Comparison of ENCODE assay signal across 10 cellular contexts in the genomic region with DNA sequence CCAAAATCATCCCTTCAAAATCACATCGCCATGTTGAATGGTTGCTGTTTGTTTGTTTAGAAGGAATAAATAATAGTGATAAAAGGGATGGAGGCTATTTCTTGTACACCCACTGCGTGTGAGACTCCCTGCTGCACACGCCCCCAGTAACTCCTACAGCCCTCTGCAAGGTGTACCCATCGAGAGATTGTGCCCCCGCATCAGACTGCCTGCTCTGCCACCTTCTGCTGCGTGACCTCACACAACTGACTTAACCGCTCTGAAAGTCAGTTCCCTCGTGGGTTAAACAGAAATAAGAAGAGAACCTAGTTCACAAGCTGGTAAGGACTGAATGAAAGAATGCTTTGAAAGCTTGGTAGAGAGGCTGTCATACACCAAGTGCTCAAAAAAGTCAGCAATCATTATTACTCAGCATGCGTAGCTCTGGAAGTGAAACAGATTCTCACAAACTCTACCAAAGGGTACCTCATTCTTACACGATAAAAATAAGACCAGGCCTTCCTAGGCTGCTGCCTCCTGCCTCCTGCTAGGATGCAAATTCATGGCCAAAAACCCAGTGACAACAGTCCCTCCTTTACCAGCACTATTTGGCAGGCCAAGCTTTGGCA.
DNase-seq lines count a peak whose midpoint lies in the region; ATAC-seq and TF ChIP-seq lines count a peak whose summit lies in the region.
"Had no signal": no experiment of that assay in that cellular context is flagged by ENCODE, and none has a peak within 500 bp of the region (broad histone marks: within the 10 kb centered on the region; RNA-seq: fewer than 3 reads in every experiment).

No MANE protein-coding gene starts in this region.

- TF ChIP-seq CTCF in dorsolateral prefrontal cortex (IDR thresholded peaks at IDR 0.05 in 54 of 56, conservative IDR thresholded peaks at IDR 0.05 in 2 of 56; ENCODE audit: low read depth in 1 of 56, partially characterized antibody in 56 of 56), result no peak
- no peak for TF ChIP-seq CTCF in thoracic aorta (IDR thresholded peaks at IDR 0.05)
- no peak for TF ChIP-seq CTCF in CD14-positive monocyte (IDR thresholded peaks at IDR 0.05)

- H3K27me3 ChIP-seq in dorsolateral prefrontal cortex (no peaks in the 10 kb centered on the region), thoracic aorta (replicated peaks; ENCODE audit: insufficient read depth) (no peaks in the 10 kb centered on the region), MG63 (no peaks in the 10 kb centered on the region)

- H3K27ac ChIP-seq in dorsolateral prefrontal cortex, result peak overlapping the region; percentile 52 to 98 (median 94)
- H3K27ac ChIP-seq in thoracic aorta, result peak overlapping the region; percentile 67 to 71

- no peaks in the 10 kb centered on the region for H3K4me1 Mint-ChIP-seq in activated CD4-positive, alpha-beta T cell treated with anti-CD3 and anti-CD28 coated beads for 36 hours
- H3K4me1 Mint-ChIP-seq in activated CD4-positive, alpha-beta T cell treated with anti-CD3 and anti-CD28 coated beads, Interleukin-2, amount 10 ng/mL, durations not matched to agents 7 days and 5 days, result no peaks in the 10 kb centered on the region
- H3K4me1 Mint-ChIP-seq in CD14-positive monocyte, result peaks cover 12% of the 10 kb centered on the region
- H3K4me1 Mint-ChIP-seq: activated B cell treated with CpG ODN at 0.5 μM for 24 hours had no signal

- no peaks in the 10 kb centered on the region for H3K36me3 ChIP-seq in thoracic aorta
- H3K36me3 ChIP-seq in MG63, result no peaks in the 10 kb centered on the region

- POLR2A ChIA-PET in activated CD4-positive, alpha-beta T cell treated with anti-CD3 and anti-CD28 coated beads for 36 hours (lab: Charles Lee), result no interaction called here
- POLR2A ChIA-PET in activated CD4-positive, alpha-beta T cell treated with anti-CD3 and anti-CD28 coated beads, Interleukin-2, amount 10 ng/mL, durations not matched to agents 7 days and 5 days (lab: Charles Lee), result no interaction called here

- peak overlapping the region in 3 of 59 donors; percentile 4 to 24 (median 16) for H3K4me3 ChIP-seq in dorsolateral prefrontal cortex
- H3K4me3 ChIP-seq in thoracic aorta, result no peak overlapping the region
- no peak overlapping the region for H3K4me3 ChIP-seq in MG63
- H3K4me3 ChIP-seq: lung had no signal

- CTCF ChIA-PET in activated CD4-positive, alpha-beta T cell treated with anti-CD3 and anti-CD28 coated beads for 36 hours (lab: Charles Lee), result no interaction called here
- CTCF ChIA-PET in activated CD4-positive, alpha-beta T cell treated with anti-CD3 and anti-CD28 coated beads, Interleukin-2, amount 10 ng/mL, durations not matched to agents 7 days and 5 days (lab: Charles Lee), result interaction anchor here (1.0 kb wide), 1 partner anchor 14 kb away, joined by 3 read pairs; no protein-coding TSS in a partner anchor

- no peaks in the 10 kb centered on the region for H3K9me3 Mint-ChIP-seq in activated CD4-positive, alpha-beta T cell treated with anti-CD3 and anti-CD28 coated beads for 36 hours (ENCODE audit: low read depth)
- H3K9me3 Mint-ChIP-seq in activated CD4-positive, alpha-beta T cell treated with anti-CD3 and anti-CD28 coated beads, Interleukin-2, amount 10 ng/mL, durations not matched to agents 7 days and 5 days, result no peaks in the 10 kb centered on the region
- H3K9me3 Mint-ChIP-seq in CD14-positive monocyte, result no peaks in the 10 kb centered on the region
- H3K9me3 Mint-ChIP-seq: activated B cell treated with CpG ODN at 0.5 μM for 24 hours had no signal

- peaks cover 7% of the 10 kb centered on the region for H3K27me3 Mint-ChIP-seq in activated CD4-positive, alpha-beta T cell treated with anti-CD3 and anti-CD28 coated beads for 36 hours
- H3K27me3 Mint-ChIP-seq in activated CD4-positive, alpha-beta T cell treated with anti-CD3 and anti-CD28 coated beads, Interleukin-2, amount 10 ng/mL, durations not matched to agents 7 days and 5 days, result peaks cover 3% of the 10 kb centered on the region
- peaks cover 0 to 3% (median 1%) of the 10 kb centered on the region in 3 donors for H3K27me3 Mint-ChIP-seq in CD14-positive monocyte (ENCODE audit: low read depth in 3 of 3)
- H3K27me3 Mint-ChIP-seq: activated B cell treated with CpG ODN at 0.5 μM for 24 hours had no signal

- no peak overlapping the region for H3K4me3 Mint-ChIP-seq in activated CD4-positive, alpha-beta T cell treated with anti-CD3 and anti-CD28 coated beads for 36 hours
- no peak overlapping the region for H3K4me3 Mint-ChIP-seq in activated CD4-positive, alpha-beta T cell treated with anti-CD3 and anti-CD28 coated beads, Interleukin-2, amount 10 ng/mL, durations not matched to agents 7 days and 5 days
- no peak overlapping the region for H3K4me3 Mint-ChIP-seq in CD14-positive monocyte
- H3K4me3 Mint-ChIP-seq: activated B cell treated with CpG ODN at 0.5 μM for 24 hours had no signal

- peak; percentile 66 for ATAC-seq in activated CD4-positive, alpha-beta T cell treated with anti-CD3 and anti-CD28 coated beads for 36 hours
- ATAC-seq in HG03139 (IDR thresholded peaks at IDR 0.05; ENCODE audit: unreplicated experiment) (peak; percentile 51), thoracic aorta (ENCODE audit: insufficient number of reproducible peaks, low FRiP score, low read depth) (no peak)

- intact Hi-C loops in activated CD4-positive, alpha-beta T cell treated with anti-CD3 and anti-CD28 coated beads for 36 hours (cut with DNase I, micrococcal nuclease), result no loop called here
- intact Hi-C loops in dorsolateral prefrontal cortex (cut with DNase I) (loop anchor here (1.0 to 5.0 kb wide), 5 partner anchors 49 to 147 kb away; partner anchors contain the start of gene CPEB2 (in 2 of the 2)), CD14-positive monocyte (cut with micrococcal nuclease) (no loop called here)

- no peaks in the 10 kb centered on the region for H3K36me3 Mint-ChIP-seq in activated CD4-positive, alpha-beta T cell treated with anti-CD3 and anti-CD28 coated beads for 36 hours (ENCODE audit: low read depth)
- H3K36me3 Mint-ChIP-seq in activated CD4-positive, alpha-beta T cell treated with anti-CD3 and anti-CD28 coated beads, Interleukin-2, amount 10 ng/mL, durations not matched to agents 7 days and 5 days (ENCODE audit: low read depth), result no peaks in the 10 kb centered on the region
- no peaks in the 10 kb centered on the region for H3K36me3 Mint-ChIP-seq in CD14-positive monocyte

- H3K9me3 ChIP-seq in thoracic aorta (no peaks in the 10 kb centered on the region), MG63 (no peaks in the 10 kb centered on the region)

- no peak for DNase-seq in activated CD4-positive, alpha-beta T cell treated with anti-CD3 and anti-CD28 coated beads for 36 hours
- DNase-seq in activated CD4-positive, alpha-beta T cell treated with anti-CD3 and anti-CD28 coated beads, Interleukin-2, amount 10 ng/mL, durations not matched to agents 7 days and 5 days, result no peak
- DNase-seq in dorsolateral prefrontal cortex (no peak), thoracic aorta (ENCODE audit: low spot score) (no peak), MG63 (no peak), NCI-H2107 (lab: John Stamatoyannopoulos, UW) (no peak), CD14-positive monocyte (ENCODE audit: low spot score) (no peak)
- DNase-seq: activated B cell treated with CpG ODN at 0.5 μM for 24 hours had no signal

- no peak overlapping the region for H3K27ac Mint-ChIP-seq in activated CD4-positive, alpha-beta T cell treated with anti-CD3 and anti-CD28 coated beads for 36 hours
- no peak overlapping the region for H3K27ac Mint-ChIP-seq in activated CD4-positive, alpha-beta T cell treated with anti-CD3 and anti-CD28 coated beads, Interleukin-2, amount 10 ng/mL, durations not matched to agents 7 days and 5 days
- H3K27ac Mint-ChIP-seq in CD14-positive monocyte, result no peak overlapping the region
- H3K27ac Mint-ChIP-seq: activated B cell treated with CpG ODN at 0.5 μM for 24 hours had no signal

- peaks cover 10 to 32% of the 10 kb centered on the region in 2 donors for H3K4me1 ChIP-seq in thoracic aorta (ENCODE audit: control insufficient read depth in 1 of 2, low read depth in 2 of 2)

Comparison
In these comparisons a context has a peak if more than half of its experiments do, and no peak if none do; other contexts are left out.
1. intact Hi-C loops: an anchor here in dorsolateral prefrontal cortex (1.0 to 5.0 kb wide); none called in activated CD4-positive, alpha-beta T cell treated with anti-CD3 and anti-CD28 coated beads for 36 hours and CD14-positive monocyte.